Comparison of ENCODE assay signal across 1 cellular context in genomic region chr11:67563354-67564114, GRCh38.
TF ChIP-seq lines count a peak whose summit lies in the region.

No MANE protein-coding gene starts in this region.

TF ChIP-seq in K562, 482 proteins besides CTCF, POLR2A, EP300 and RAD21 (continued from another document):
- TF ChIP-seq ZNF224 (CRISPR knock-in tag; IDR thresholded peaks at IDR 0.05) (no peak), PHB (CRISPR knock-in tag; IDR thresholded peaks at IDR 0.05) (no peak), POLR2AphosphoS5 (IDR thresholded peaks at IDR 0.05; ENCODE audit: control insufficient read depth, insufficient read depth, low read depth, low read length) (no peak), ZNF146 (CRISPR knock-in tag; IDR thresholded peaks at IDR 0.05; ENCODE audit: unreplicated experiment) (no peak), CCNT2 (IDR thresholded peaks at IDR 0.05; ENCODE audit: borderline replicate concordance, extremely low read depth, insufficient read length, low read depth, low read length) (no peak), ASH1L (IDR thresholded peaks at IDR 0.05; ENCODE audit: borderline replicate concordance, low read depth, partially characterized antibody) (no peak), ZNF583 (CRISPR knock-in tag; IDR thresholded peaks at IDR 0.05) (peak; percentile 98), RERE (CRISPR knock-in tag; IDR thresholded peaks at IDR 0.05; ENCODE audit: borderline replicate concordance) (no peak), RBM22 (IDR thresholded peaks at IDR 0.05; ENCODE audit: low read depth, low read length, poor library complexity, severe bottlenecking) (no peak), MTA1 (IDR thresholded peaks at IDR 0.05; ENCODE audit: borderline replicate concordance) (no peak), E2F1 (CRISPR knock-in tag; IDR thresholded peaks at IDR 0.05) (no peak), PHB2 (IDR thresholded peaks at IDR 0.05; ENCODE audit: low read depth) (no peak), TEAD4 (IDR thresholded peaks at IDR 0.05; ENCODE audit: low read length) (peak; percentile 70), TEAD4 (CRISPR knock-in tag; IDR thresholded peaks at IDR 0.05; ENCODE audit: borderline replicate concordance) (no peak), ZNF280A (IDR thresholded peaks at IDR 0.05; ENCODE audit: low read depth, partially characterized antibody) (no peak), ZNF785 (CRISPR knock-in tag; IDR thresholded peaks at IDR 0.05) (no peak), EHMT2 (IDR thresholded peaks at IDR 0.05) (no peak), ATF4 (CRISPR knock-in tag; IDR thresholded peaks at IDR 0.05) (peak; percentile 55; the same call in 1 of the 2 replicates), ARID4B (CRISPR knock-in tag; IDR thresholded peaks at IDR 0.05) (no peak), ZNF668 (CRISPR knock-in tag; IDR thresholded peaks at IDR 0.05) (peak; percentile 93), ZBTB40 (IDR thresholded peaks at IDR 0.05) (no peak), ZBTB40 (CRISPR knock-in tag; IDR thresholded peaks at IDR 0.05) (no peak), SMAD3 (CRISPR knock-in tag; conservative IDR thresholded peaks at IDR 0.05) (peak; percentile 96), E2F5 (CRISPR knock-in tag; IDR thresholded peaks at IDR 0.05) (no peak), GTF2A2 (tag; IDR thresholded peaks at IDR 0.05) (peak; percentile 92), SP1 (CRISPR knock-in tag; IDR thresholded peaks at IDR 0.05) (no peak), CHD2 (IDR thresholded peaks at IDR 0.05; ENCODE audit: low read depth, low read length) (no peak)
